13 cellular contexts compared by ENCODE assay signal in the genomic region with DNA sequence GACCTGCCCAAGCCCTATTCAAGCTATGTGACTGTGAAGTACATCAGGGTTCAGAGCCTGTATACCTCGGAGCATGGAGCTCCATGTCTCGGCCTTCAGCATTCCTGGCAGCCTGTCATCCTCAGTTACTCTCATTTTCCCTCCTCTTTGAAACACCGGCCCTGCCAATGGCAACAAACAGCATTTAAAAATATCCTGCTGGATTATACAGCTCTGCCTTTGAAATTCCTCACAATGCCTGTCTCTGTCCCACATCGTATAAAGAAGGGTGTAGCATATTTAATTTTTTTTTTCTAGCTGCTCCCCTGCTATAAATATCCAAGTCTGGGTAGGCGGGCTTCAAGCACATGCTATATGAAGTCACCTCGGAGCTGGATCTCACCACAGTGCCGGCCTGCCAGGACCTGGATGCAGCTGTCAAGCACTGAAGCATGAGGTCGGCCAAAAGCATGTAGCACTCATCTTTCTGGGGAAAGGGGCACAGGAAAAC. TPM values are rescaled to one million over a fixed set of nuclear protein-coding genes. Genes with fewer than 3 reads are reported as not detected.
DNase-seq lines count a peak whose midpoint lies in the region; ATAC-seq, FAIRE-seq and TF ChIP-seq lines count a peak whose summit lies in the region.
"Had no signal": no experiment of that assay in that cellular context is flagged by ENCODE, and none has a peak within 500 bp of the region (broad histone marks: within the 10 kb centered on the region; RNA-seq: fewer than 3 reads in every experiment).

No MANE protein-coding gene starts in this region.

- peaks cover 84% of the 10 kb centered on the region for H3K4me1 Mint-ChIP-seq in nephron

- peak overlapping the region; percentile 88 to 89 for H3K27ac ChIP-seq in A549
- H3K27ac ChIP-seq: SJSA1, upper lobe of right lung had no signal

- ATAC-seq in A549 (peak in 1 of 2 experiments; percentile 3; a peak in 3 of 6 replicates), HG02970 (IDR thresholded peaks at IDR 0.05; ENCODE audit: low FRiP score, unreplicated experiment) (no peak)
- ATAC-seq: K562 had no signal

- peak overlapping the region; percentile 21; the same call in 2 of the 3 replicates for H3K4me3 ChIP-seq in A549
- no peak overlapping the region for H3K4me3 ChIP-seq in fibroblast of pulmonary artery (replicated peaks; ENCODE audit: low read depth, low read length)
- H3K4me3 ChIP-seq: K562, SJSA1, upper lobe of right lung had no signal

- TF ChIP-seq CTCF in A549 (IDR thresholded peaks at IDR 0.05) (no peak), fibroblast of pulmonary artery (IDR thresholded peaks at IDR 0.05; ENCODE audit: low read length, missing control alignments) (no peak), nephron (IDR thresholded peaks at IDR 0.05; ENCODE audit: unreplicated experiment in 3 of 3) (no peak)

- no peaks in the 10 kb centered on the region for H3K9me3 ChIP-seq in A549
- H3K9me3 ChIP-seq: SJSA1, upper lobe of right lung had no signal

- FAIRE-seq in A549 (lab: Jason Lieb, UNC) = no peak
- FAIRE-seq: K562 had no signal

- DNase-seq in A549 (ENCODE audit: low read depth in 1 of 2, low spot score in 1 of 2) (no peak), fibroblast of pulmonary artery (ENCODE audit: low read depth) (peak; percentile 45), activated T-cell treated with anti-CD3 and anti-CD28 coated beads for 4 hours (no peak), islet precursor cell (no peak), NAMALWA (ENCODE audit: low spot score) (no peak)
- DNase-seq: activated CD4-positive, alpha-beta T cell treated with anti-CD3 and anti-CD28 coated beads for 4 hours; GDM1; upper lobe of right lung had no signal

- H3K9me3 Mint-ChIP-seq in nephron = no peaks in the 10 kb centered on the region

- H3K4me2 ChIP-seq in A549 = peak overlapping the region; percentile 90

- TF ChIP-seq EP300 in A549 (IDR thresholded peaks at IDR 0.05) = no peak

- H3K4me3 Mint-ChIP-seq in nephron = peak overlapping the region in 2 of 3 experiments; percentile 29 to 43

- H3K4me1 ChIP-seq in A549 = peaks cover 100% of the 10 kb centered on the region

- H3K27me3 Mint-ChIP-seq in nephron (ENCODE audit: low read depth) = peaks cover 24% of the 10 kb centered on the region

- 56% methylated on average over 8 of the region's 8 CpGs for WGBS in A549 (ENCODE audit: missing lambda C conversion rate)

- no peaks in the 10 kb centered on the region for H3K36me3 Mint-ChIP-seq in nephron (ENCODE audit: low read depth)

- no peak for TF ChIP-seq POLR2A in A549 (IDR thresholded peaks at IDR 0.05; ENCODE audit: low read length)

- peak overlapping the region; percentile 80 to 90 (median 81) for H3K27ac Mint-ChIP-seq in nephron

- TF ChIP-seq RAD21 in A549 (conservative IDR thresholded peaks at IDR 0.05 in 1 of 2, IDR thresholded peaks at IDR 0.05 in 1 of 2) = no peak

- CTCF ChIA-PET in A549 (lab: Yijun Ruan, JAX) = interaction anchor here (0.7 to 10.3 kb wide), 13 partner anchors 11 to 488 kb away, joined by 3 to 113 read pairs (median 4); a partner anchor contains a TSS

- POLR2A ChIA-PET in A549 (lab: Yijun Ruan, JAX) = interaction anchor here (1.3 to 5.7 kb wide), 3 partner anchors 11 to 172 kb away, joined by 4 to 58 read pairs (median 16); a partner anchor contains a TSS

TF ChIP-seq in A549, 52 proteins besides CTCF, POLR2A, EP300 and RAD21 (continues in another document):
- TF ChIP-seq PHF8 (IDR thresholded peaks at IDR 0.05; ENCODE audit: borderline replicate concordance, low read depth) (no peak), NFE2L2 (conservative IDR thresholded peaks at IDR 0.05; ENCODE audit: low read length) (no peak), ZC3H11A (IDR thresholded peaks at IDR 0.05) (no peak; the same call in 1 of the 2 replicates), TP53 (CRISPR knock-in tag; IDR thresholded peaks at IDR 0.05) (no peak), HOXB5 (CRISPR knock-in tag; IDR thresholded peaks at IDR 0.05) (no peak), CEBPB (IDR thresholded peaks at IDR 0.05) (no peak), ZNF302 (CRISPR knock-in tag; IDR thresholded peaks at IDR 0.05) (no peak)
- TF ChIP-seq, protein P1, sequence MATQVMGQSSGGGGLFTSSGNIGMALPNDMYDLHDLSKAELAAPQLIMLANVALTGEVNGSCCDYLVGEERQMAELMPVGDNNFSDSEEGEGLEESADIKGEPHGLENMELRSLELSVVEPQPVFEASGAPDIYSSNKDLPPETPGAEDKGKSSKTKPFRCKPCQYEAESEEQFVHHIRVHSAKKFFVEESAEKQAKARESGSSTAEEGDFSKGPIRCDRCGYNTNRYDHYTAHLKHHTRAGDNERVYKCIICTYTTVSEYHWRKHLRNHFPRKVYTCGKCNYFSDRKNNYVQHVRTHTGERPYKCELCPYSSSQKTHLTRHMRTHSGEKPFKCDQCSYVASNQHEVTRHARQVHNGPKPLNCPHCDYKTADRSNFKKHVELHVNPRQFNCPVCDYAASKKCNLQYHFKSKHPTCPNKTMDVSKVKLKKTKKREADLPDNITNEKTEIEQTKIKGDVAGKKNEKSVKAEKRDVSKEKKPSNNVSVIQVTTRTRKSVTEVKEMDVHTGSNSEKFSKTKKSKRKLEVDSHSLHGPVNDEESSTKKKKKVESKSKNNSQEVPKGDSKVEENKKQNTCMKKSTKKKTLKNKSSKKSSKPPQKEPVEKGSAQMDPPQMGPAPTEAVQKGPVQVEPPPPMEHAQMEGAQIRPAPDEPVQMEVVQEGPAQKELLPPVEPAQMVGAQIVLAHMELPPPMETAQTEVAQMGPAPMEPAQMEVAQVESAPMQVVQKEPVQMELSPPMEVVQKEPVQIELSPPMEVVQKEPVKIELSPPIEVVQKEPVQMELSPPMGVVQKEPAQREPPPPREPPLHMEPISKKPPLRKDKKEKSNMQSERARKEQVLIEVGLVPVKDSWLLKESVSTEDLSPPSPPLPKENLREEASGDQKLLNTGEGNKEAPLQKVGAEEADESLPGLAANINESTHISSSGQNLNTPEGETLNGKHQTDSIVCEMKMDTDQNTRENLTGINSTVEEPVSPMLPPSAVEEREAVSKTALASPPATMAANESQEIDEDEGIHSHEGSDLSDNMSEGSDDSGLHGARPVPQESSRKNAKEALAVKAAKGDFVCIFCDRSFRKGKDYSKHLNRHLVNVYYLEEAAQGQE (IDR thresholded peaks at IDR 0.05) = no peak
- TF ChIP-seq, protein P2, sequence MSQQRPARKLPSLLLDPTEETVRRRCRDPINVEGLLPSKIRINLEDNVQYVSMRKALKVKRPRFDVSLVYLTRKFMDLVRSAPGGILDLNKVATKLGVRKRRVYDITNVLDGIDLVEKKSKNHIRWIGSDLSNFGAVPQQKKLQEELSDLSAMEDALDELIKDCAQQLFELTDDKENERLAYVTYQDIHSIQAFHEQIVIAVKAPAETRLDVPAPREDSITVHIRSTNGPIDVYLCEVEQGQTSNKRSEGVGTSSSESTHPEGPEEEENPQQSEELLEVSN (IDR thresholded peaks at IDR 0.05; ENCODE audit: borderline replicate concordance, low read depth) = 0 out of 2 replicates have a peak, but pooled peaks have one; percentile 41

TF ChIP-seq in PFSK-1, 5 proteins besides CTCF, POLR2A, EP300 and RAD21:
- TF ChIP-seq SIN3A (IDR thresholded peaks at IDR 0.05; ENCODE audit: borderline replicate concordance, insufficient read depth, low read length) = 0 out of 2 replicates have a peak, but pooled peaks have one; percentile 15
- no peak for TF ChIP-seq TAF1 (IDR thresholded peaks at IDR 0.05; ENCODE audit: borderline replicate concordance, insufficient read depth, low read length)
- TF ChIP-seq POLR2AphosphoS5 (IDR thresholded peaks at IDR 0.05; ENCODE audit: low read depth, low read length) = no peak

RNA-seq across cellular contexts. Expression of a gene that starts 11.8 kb away (rescaled TPM):
- polyA plus RNA-seq in A549 (2011; rRNA removed) (8.9 and 10.3 TPM in 2 replicates), A549 (2017; fragmentation: RNase III; extraction: RNeasy Plus Mini Kit Qiagen cat#74134 plus additional on column Dnase treatment) (14.4 to 18.3 TPM (median 15.4 TPM) in 3 replicates)
- 15.1 and 21.8 TPM in 2 replicates for polyA plus RNA-seq in A549 (2012; cell fraction: cytosol; rRNA removed)
- 41.6 and 47.3 TPM in 2 replicates for polyA plus RNA-seq in A549 (2012; cell fraction: nucleus; rRNA removed)
- 7.6 and 9.1 TPM in 2 replicates for polyA minus RNA-seq in A549 (2011; rRNA and poly(A)+ RNA removed)
- 18.7 TPM for polyA plus RNA-seq in PFSK-1 (2012; ENCODE audit: insufficient read length, low read depth)
